In the genomic region with DNA sequence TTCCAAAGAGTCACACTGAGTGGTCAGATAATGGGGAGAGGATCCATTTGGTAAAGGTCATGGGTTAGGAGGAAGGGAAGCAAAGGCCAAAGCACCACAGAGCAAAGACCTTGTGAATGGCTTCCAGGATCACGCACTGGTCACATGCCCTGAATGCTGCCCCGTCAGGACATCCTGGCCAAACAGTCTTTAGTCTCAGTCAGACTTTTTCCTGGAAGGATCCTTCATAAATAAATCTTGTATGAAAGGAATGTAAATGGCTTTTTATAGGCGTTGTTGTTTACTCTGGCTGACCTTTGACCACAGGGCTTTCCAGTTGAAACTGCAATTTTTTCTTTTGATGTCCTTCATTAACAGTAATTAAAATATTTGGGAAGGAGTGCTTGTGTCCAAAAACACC, we compare ENCODE assay signal across 21 cellular contexts. TPM values are rescaled to one million over a fixed set of nuclear protein-coding genes. Genes with fewer than 3 reads are reported as not detected.
DNase-seq lines count a peak whose midpoint lies in the region; ATAC-seq and TF ChIP-seq lines count a peak whose summit lies in the region.
"Had no signal": no experiment of that assay in that cellular context is flagged by ENCODE, and none has a peak within 500 bp of the region (broad histone marks: within the 10 kb centered on the region; RNA-seq: fewer than 3 reads in every experiment).

No MANE protein-coding gene starts in this region.

- H3K9me3 Mint-ChIP-seq in activated T-cell treated with anti-CD3 and anti-CD28 coated beads, Interleukin-2, amount 50 U/mL, for 72 hours, result no peaks in the 10 kb centered on the region
- H3K9me3 Mint-ChIP-seq in endodermal cell (no peaks in the 10 kb centered on the region), memory B cell (no peaks in the 10 kb centered on the region)
- H3K9me3 Mint-ChIP-seq: activated naive CD4-positive, alpha-beta T cell treated with anti-CD3 and anti-CD28 coated beads, Interleukin-2, amount 50 U/mL, for 24 hours; CD4-positive, CD25-positive, alpha-beta regulatory T cell; immature natural killer cell had no signal

- no peak for ATAC-seq in activated T-cell treated with anti-CD3 and anti-CD28 coated beads, Interleukin-2, amount 50 U/mL, for 72 hours (replicated peaks in 1 of 2)
- ATAC-seq in memory B cell (ENCODE audit: low read depth) (no peak), HG02678 (IDR thresholded peaks at IDR 0.05; ENCODE audit: unreplicated experiment) (no peak)
- ATAC-seq: stimulated activated naive CD8-positive, alpha-beta T cell treated with anti-CD3 and anti-CD28 coated beads, Interleukin-15, Interleukin-2, amounts not matched to agents 100 U/mL and 50 U/mL, for 24 hours; T-helper 17 cell had no signal

- peaks cover 7 to 20% of the 10 kb centered on the region in 2 donors for H3K36me3 Mint-ChIP-seq in activated T-cell treated with anti-CD3 and anti-CD28 coated beads, Interleukin-2, amount 50 U/mL, for 72 hours (ENCODE audit: insufficient read depth in 2 of 2)
- H3K36me3 Mint-ChIP-seq in endodermal cell (ENCODE audit: low read depth) (peaks cover 59% of the 10 kb centered on the region), memory B cell (peaks cover 23% of the 10 kb centered on the region)

- H3K9ac ChIP-seq in endodermal cell (ENCODE audit: extremely low read depth, low read length, poor library complexity, severe bottlenecking) (no peak overlapping the region), Karpas-422 (ENCODE audit: low read length) (no peak overlapping the region)
- H3K9ac ChIP-seq: parathyroid adenoma had no signal

- peak overlapping the region; percentile 16 for H3K27ac Mint-ChIP-seq in activated T-cell treated with anti-CD3 and anti-CD28 coated beads, Interleukin-2, amount 50 U/mL, for 72 hours
- H3K27ac Mint-ChIP-seq in endodermal cell (peak overlapping the region; percentile 45), memory B cell (peak overlapping the region; percentile 14)
- H3K27ac Mint-ChIP-seq: activated naive CD4-positive, alpha-beta T cell treated with anti-CD3 and anti-CD28 coated beads, Interleukin-2, amount 50 U/mL, for 24 hours; T-helper 17 cell had no signal

- H3K4me2 ChIP-seq in Karpas-422 (ENCODE audit: low read depth, low read length, poor library complexity, severe bottlenecking), result no peak overlapping the region

- no peaks in the 10 kb centered on the region for H3K79me2 ChIP-seq in Karpas-422 (ENCODE audit: low read length)
- H3K79me2 ChIP-seq: parathyroid adenoma had no signal

- TF ChIP-seq CTCF in endodermal cell (conservative IDR thresholded peaks at IDR 0.05) (no peak), vagina (IDR thresholded peaks at IDR 0.05) (no peak)

- H3K4me3 ChIP-seq in endodermal cell (ENCODE audit: low read length) (no peak overlapping the region), vagina (no peak overlapping the region), Karpas-422 (ENCODE audit: low read length) (no peak overlapping the region)
- H3K4me3 ChIP-seq: breast epithelium had no signal

- H3K4me1 ChIP-seq in endodermal cell (ENCODE audit: control insufficient read depth, insufficient read depth, low read length) (no peaks in the 10 kb centered on the region), vagina (peaks cover 10% of the 10 kb centered on the region), Karpas-422 (ENCODE audit: low read length) (no peaks in the 10 kb centered on the region)
- H3K4me1 ChIP-seq: breast epithelium, parathyroid adenoma had no signal

- H2AFZ ChIP-seq in Karpas-422 (ENCODE audit: low read length), result no peak overlapping the region
- H2AFZ ChIP-seq: parathyroid adenoma had no signal

- H3K27me3 ChIP-seq in endodermal cell (ENCODE audit: control insufficient read depth, insufficient read depth, low read length, poor library complexity, severe bottlenecking), result no peaks in the 10 kb centered on the region
- H3K27me3 ChIP-seq in vagina, result no peaks in the 10 kb centered on the region
- H3K27me3 ChIP-seq in Karpas-422 (ENCODE audit: low read length), result no peaks in the 10 kb centered on the region
- H3K27me3 ChIP-seq: breast epithelium had no signal

- DNase-seq in activated T-cell treated with anti-CD3 and anti-CD28 coated beads, Interleukin-2, amount 50 U/mL, for 72 hours, result no peak
- DNase-seq in activated T-cell treated with anti-CD3 and anti-CD28 coated beads, Interleukin-2, amount 50 U/mL, for 1 hour, result no peak
- no peak for DNase-seq in endodermal cell
- DNase-seq in memory B cell (ENCODE audit: low spot score in 2 of 2), result no peak
- DNase-seq in vagina (ENCODE audit: extremely low spot score in 2 of 2), result no peak
- no peak for DNase-seq in A172 (ENCODE audit: low spot score)
- DNase-seq in Karpas-422, result no peak
- DNase-seq: 8988T; activated CD4-positive, alpha-beta T cell treated with anti-CD3 and anti-CD28 coated beads for 4 hours; CD4-positive, CD25-positive, alpha-beta regulatory T cell; immature natural killer cell; NCI-H2081; NCI-H526 treated with DMSO at 0.1 percent for 48 hours; stimulated activated CD4-positive, alpha-beta T cell treated with anti-CD3 and anti-CD28 coated beads, Interleukin-12 subunit alpha, Interleukin-12 subunit beta, amount 100 ng/mL, for 4 hours; stimulated activated naive CD8-positive, alpha-beta T cell treated with anti-CD3 and anti-CD28 coated beads, Interleukin-15, Interleukin-2, amounts not matched to agents 100 U/mL and 50 U/mL, for 24 hours; T-helper 17 cell had no signal

- H3K36me3 ChIP-seq in endodermal cell (ENCODE audit: control insufficient read depth, insufficient read depth, low read length), result peaks cover 81% of the 10 kb centered on the region
- peaks cover 0 to 24% of the 10 kb centered on the region in 2 donors for H3K36me3 ChIP-seq in vagina
- H3K36me3 ChIP-seq in Karpas-422 (ENCODE audit: insufficient read depth, low read length), result peaks cover 3% of the 10 kb centered on the region; the same call in 1 of the 2 replicates
- H3K36me3 ChIP-seq: breast epithelium had no signal

- no peaks in the 10 kb centered on the region for H3K27me3 Mint-ChIP-seq in activated T-cell treated with anti-CD3 and anti-CD28 coated beads, Interleukin-2, amount 50 U/mL, for 72 hours (ENCODE audit: low read depth)
- H3K27me3 Mint-ChIP-seq in endodermal cell (ENCODE audit: insufficient read depth), result no peaks in the 10 kb centered on the region
- H3K27me3 Mint-ChIP-seq in memory B cell, result no peaks in the 10 kb centered on the region
- H3K27me3 Mint-ChIP-seq: activated naive CD4-positive, alpha-beta T cell treated with anti-CD3 and anti-CD28 coated beads, Interleukin-2, amount 50 U/mL, for 24 hours; CD4-positive, CD25-positive, alpha-beta regulatory T cell; T-helper 17 cell had no signal

- H3K27ac ChIP-seq in endodermal cell (ENCODE audit: low read depth, low read length) (no peak overlapping the region), vagina (peak overlapping the region; percentile 27), Karpas-422 (ENCODE audit: low read length) (no peak overlapping the region)
- H3K27ac ChIP-seq: breast epithelium, parathyroid adenoma, RWPE1 had no signal

- H3K9me3 ChIP-seq in endodermal cell (ENCODE audit: control insufficient read depth, low read length), result no peaks in the 10 kb centered on the region
- H3K9me3 ChIP-seq in vagina, result no peaks in the 10 kb centered on the region
- no peaks in the 10 kb centered on the region for H3K9me3 ChIP-seq in Karpas-422 (ENCODE audit: low read length)
- H3K9me3 ChIP-seq: breast epithelium had no signal

- intact Hi-C loops in vagina (cut with DNase I), result no loop called here

- H3K4me1 Mint-ChIP-seq in activated T-cell treated with anti-CD3 and anti-CD28 coated beads, Interleukin-2, amount 50 U/mL, for 72 hours (ENCODE audit: low read depth), result no peaks in the 10 kb centered on the region
- H3K4me1 Mint-ChIP-seq in endodermal cell, result no peaks in the 10 kb centered on the region
- H3K4me1 Mint-ChIP-seq in memory B cell, result no peaks in the 10 kb centered on the region
- H3K4me1 Mint-ChIP-seq: activated naive CD4-positive, alpha-beta T cell treated with anti-CD3 and anti-CD28 coated beads, Interleukin-2, amount 50 U/mL, for 24 hours; immature natural killer cell; T-helper 17 cell had no signal

- WGBS in endodermal cell (ENCODE audit: insufficient coverage in 1 of 2, insufficient read length in 1 of 2), 2 experiments, result 83 to 89% methylated on average over 2 to 3 of the region's 3 CpGs

- H4K20me1 ChIP-seq in Karpas-422 (ENCODE audit: insufficient read depth, low read depth, low read length), result no peaks in the 10 kb centered on the region

- TF ChIP-seq POLR2A in vagina (IDR thresholded peaks at IDR 0.05), result no peak

- no peak overlapping the region for H3K4me3 Mint-ChIP-seq in activated T-cell treated with anti-CD3 and anti-CD28 coated beads, Interleukin-2, amount 50 U/mL, for 72 hours
- H3K4me3 Mint-ChIP-seq in endodermal cell, result no peak overlapping the region
- H3K4me3 Mint-ChIP-seq in memory B cell, result no peak overlapping the region
- H3K4me3 Mint-ChIP-seq: activated naive CD4-positive, alpha-beta T cell treated with anti-CD3 and anti-CD28 coated beads, Interleukin-2, amount 50 U/mL, for 24 hours; CD4-positive, CD25-positive, alpha-beta regulatory T cell; immature natural killer cell; T-helper 17 cell had no signal

- no peaks in the 10 kb centered on the region for H3K9me2 ChIP-seq in Karpas-422 (replicated peaks; ENCODE audit: insufficient read depth, low read length)

RNA-seq across cellular contexts. Expression of a gene that starts 48.3 kb away (rescaled TPM):
- total RNA-seq in activated T-cell treated with anti-CD3 and anti-CD28 coated beads, Interleukin-2, amount 50 U/mL, for 72 hours, result 10 to 100 TPM; 77.8 to 83.0 TPM
- total RNA-seq in endodermal cell (1 to 10 TPM; 6.8 to 9.0 TPM), vagina (25.3 TPM)
- 28.5 TPM for polyA plus RNA-seq in endodermal cell (2013, experiment 1 of 2)
- 11.2 TPM for polyA plus RNA-seq in endodermal cell (2013, experiment 2 of 2)
- 4.7 and 5.8 TPM in 2 replicates for total RNA-seq in A172 (2014; rRNA removed; shearing (Covaris generic))
- 41.6 and 45.5 TPM in 2 replicates for total RNA-seq in Karpas-422 (2014; rRNA removed; shearing (Covaris generic); ENCODE audit: low replicate concordance)
